23 cellular contexts compared by ENCODE assay signal in the genomic region with DNA sequence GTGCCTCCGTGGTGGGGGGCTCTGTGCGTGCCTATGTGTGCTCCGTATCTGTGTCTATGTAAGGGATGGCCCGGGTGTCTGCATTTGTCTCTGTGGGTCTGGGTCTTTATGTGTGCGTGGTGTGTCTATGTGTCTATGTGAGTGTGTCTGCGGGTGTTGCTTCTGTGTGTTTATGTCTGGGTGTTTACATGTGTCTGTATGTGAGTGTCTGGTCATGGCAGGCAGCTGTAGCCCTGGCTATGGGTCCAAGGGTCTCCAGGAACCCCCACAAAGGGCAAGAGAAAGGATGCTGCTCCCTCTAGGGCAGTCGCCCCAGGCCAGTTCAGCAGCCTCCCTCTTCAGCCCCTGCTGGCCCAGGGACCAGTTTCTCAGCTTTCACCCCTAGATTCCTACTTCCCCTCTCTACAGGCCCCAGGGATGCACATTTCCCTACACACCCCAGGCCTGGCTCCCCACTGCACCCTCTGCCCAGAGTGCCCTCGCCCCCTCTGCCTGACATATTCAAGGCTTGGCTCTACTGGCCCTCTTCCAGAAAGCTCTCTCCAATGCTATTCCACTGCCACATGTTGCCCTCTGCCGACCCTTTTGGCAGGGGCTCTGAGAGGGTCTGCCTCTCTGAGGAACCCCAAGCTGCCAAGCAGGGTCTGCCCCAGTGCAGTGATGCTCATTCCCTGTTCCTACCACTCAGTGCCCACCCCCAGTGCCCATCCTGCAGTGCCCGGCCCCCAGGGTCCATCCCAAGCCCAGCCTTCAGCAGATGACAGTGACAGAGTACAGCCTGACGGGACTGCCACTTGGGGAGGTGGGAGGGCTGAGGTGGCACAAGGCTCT. TPM values are rescaled to one million over a fixed set of nuclear protein-coding genes. Genes with fewer than 3 reads are reported as not detected.
A peak's percentile ranks its signal among the peaks of the same experiment; 100 is the strongest.
DNase-seq lines count a peak whose midpoint lies in the region; ATAC-seq and TF ChIP-seq lines count a peak whose summit lies in the region.
"Had no signal": no experiment of that assay in that cellular context is flagged by ENCODE, and none has a peak within 500 bp of the region (broad histone marks: within the 10 kb centered on the region; RNA-seq: fewer than 3 reads in every experiment).

No MANE protein-coding gene starts in this region.

- WGBS in hepatocyte (ENCODE audit: low lambda C conversion rate, missing lambda C conversion rate): 78% methylated on average over 11 of the region's 11 CpGs
- WGBS in sigmoid colon, 2 donors: 76 to 80% methylated on average over 11 of the region's 11 CpGs

- H3K27me3 ChIP-seq in Caco-2 (replicated peaks; ENCODE audit: control insufficient read depth, insufficient read depth, low read length) (no peaks in the 10 kb centered on the region), adipocyte (replicated peaks; ENCODE audit: control insufficient read depth, insufficient read depth, low read length) (peaks cover 9% of the 10 kb centered on the region), hepatocyte (no peaks in the 10 kb centered on the region), sigmoid colon (no peaks in the 10 kb centered on the region)
- H3K27me3 ChIP-seq: brain microvascular endothelial cell had no signal

- peaks cover 3% of the 10 kb centered on the region for H3K36me3 Mint-ChIP-seq in Caco-2 (ENCODE audit: insufficient read depth, unreplicated experiment)
- H3K36me3 Mint-ChIP-seq in activated CD4-positive, alpha-beta T cell treated with anti-CD3 and anti-CD28 coated beads, Interleukin-2, amount 10 ng/mL, durations not matched to agents 24 days and 14 days (ENCODE audit: low read depth): no peaks in the 10 kb centered on the region
- H3K36me3 Mint-ChIP-seq: activated naive CD8-positive, alpha-beta T cell; naive thymus-derived CD8-positive, alpha-beta T cell had no signal

- ATAC-seq in HG03354 (IDR thresholded peaks at IDR 0.05; ENCODE audit: poor library complexity, severe bottlenecking, unreplicated experiment): no peak
- ATAC-seq: activated CD8-positive, alpha-beta T cell treated with anti-CD3 and anti-CD28 coated beads for 36 hours; naive thymus-derived CD8-positive, alpha-beta T cell; stimulated activated naive CD8-positive, alpha-beta T cell treated with anti-CD3 and anti-CD28 coated beads, Interleukin-15, Interleukin-2, amounts not matched to agents 100 U/mL and 50 U/mL, for 24 hours; T-helper 17 cell had no signal

- H3K27ac Mint-ChIP-seq in Caco-2 (ENCODE audit: unreplicated experiment): peak overlapping the region; percentile 0
- no peak overlapping the region for H3K27ac Mint-ChIP-seq in activated CD4-positive, alpha-beta T cell treated with anti-CD3 and anti-CD28 coated beads, Interleukin-2, amount 10 ng/mL, durations not matched to agents 24 days and 14 days
- H3K27ac Mint-ChIP-seq: activated CD8-positive, alpha-beta T cell treated with anti-CD3 and anti-CD28 coated beads for 36 hours; activated naive CD8-positive, alpha-beta T cell; naive thymus-derived CD8-positive, alpha-beta T cell; T-helper 17 cell had no signal

- peak overlapping the region; percentile 8 for H3K4me3 Mint-ChIP-seq in Caco-2 (ENCODE audit: unreplicated experiment)
- no peak overlapping the region for H3K4me3 Mint-ChIP-seq in activated CD4-positive, alpha-beta T cell treated with anti-CD3 and anti-CD28 coated beads, Interleukin-2, amount 10 ng/mL, durations not matched to agents 24 days and 14 days
- H3K4me3 Mint-ChIP-seq: activated CD8-positive, alpha-beta T cell treated with anti-CD3 and anti-CD28 coated beads for 36 hours; activated naive CD8-positive, alpha-beta T cell; naive thymus-derived CD8-positive, alpha-beta T cell; T-helper 17 cell had no signal

- peak overlapping the region; percentile 52 for H3K9ac ChIP-seq in adipocyte (ENCODE audit: low read length)

- CTCF ChIA-PET in Caco-2 (lab: Charles Lee): no interaction called here

- H3K4me2 ChIP-seq in hepatocyte: peak overlapping the region; percentile 43

- TF ChIP-seq CTCF in Caco-2 (IDR thresholded peaks at IDR 0.05; ENCODE audit: insufficient read depth in 1 of 2, low read depth in 1 of 2, low read length in 1 of 2, severe bottlenecking in 1 of 2, unreplicated experiment in 1 of 2) (no peak), hepatocyte (IDR thresholded peaks at IDR 0.05; ENCODE audit: poor library complexity) (no peak), sigmoid colon (IDR thresholded peaks at IDR 0.05) (no peak)

- no peak overlapping the region for H3K4me3 ChIP-seq in Caco-2 (ENCODE audit: low read depth, low read length)
- H3K4me3 ChIP-seq in adipocyte (ENCODE audit: low read length): no peak overlapping the region
- no peak overlapping the region for H3K4me3 ChIP-seq in hepatocyte
- no peak overlapping the region for H3K4me3 ChIP-seq in sigmoid colon
- H3K4me3 ChIP-seq: dorsolateral prefrontal cortex had no signal

- H4K20me1 ChIP-seq in hepatocyte (ENCODE audit: insufficient read depth, poor library complexity, severe bottlenecking): no peaks in the 10 kb centered on the region

- no peaks in the 10 kb centered on the region for H3K36me3 ChIP-seq in Caco-2 (ENCODE audit: control insufficient read depth, insufficient read depth, low read length)
- no peaks in the 10 kb centered on the region for H3K36me3 ChIP-seq in adipocyte (ENCODE audit: control insufficient read depth, insufficient read depth, low read length, severe bottlenecking)
- no peaks in the 10 kb centered on the region for H3K36me3 ChIP-seq in hepatocyte (replicated peaks; ENCODE audit: insufficient read depth, low read depth)
- H3K36me3 ChIP-seq in sigmoid colon: no peaks in the 10 kb centered on the region
- H3K36me3 ChIP-seq: brain microvascular endothelial cell, WERI-Rb-1 had no signal

- H3K9me3 ChIP-seq in Caco-2 (no peaks in the 10 kb centered on the region), adipocyte (ENCODE audit: control insufficient read depth, low read length) (no peaks in the 10 kb centered on the region), hepatocyte (ENCODE audit: low read depth) (no peaks in the 10 kb centered on the region), sigmoid colon (no peaks in the 10 kb centered on the region)

- H3K79me2 ChIP-seq in hepatocyte: no peaks in the 10 kb centered on the region

- DNase-seq in Caco-2 (peak in 1 of 2 experiments; percentile 11), adipocyte (ENCODE audit: low read depth) (no peak), hepatocyte (ENCODE audit: low spot score) (no peak), sigmoid colon (peak; percentile 66), retina (no peak), kidney glomerular epithelial cell (lab: John Stamatoyannopoulos, UW) (no peak)
- DNase-seq in activated CD4-positive, alpha-beta T cell treated with anti-CD3 and anti-CD28 coated beads, Interleukin-2, amount 10 ng/mL, durations not matched to agents 24 days and 14 days: no peak
- DNase-seq: activated CD8-positive, alpha-beta T cell treated with anti-CD3 and anti-CD28 coated beads for 36 hours; activated T-cell treated with anti-CD3 and anti-CD28 coated beads, Interleukin-2, amount 50 U/mL, for 48 hours; brain microvascular endothelial cell; dorsolateral prefrontal cortex; erythroblast; Kasumi-1; NCI-H1092 treated with DMSO at 0.1 percent for 48 hours; NCI-H524 treated with DMSO at 0.1 percent for 48 hours; SIG-M5; stimulated activated naive CD8-positive, alpha-beta T cell treated with anti-CD3 and anti-CD28 coated beads, Interleukin-15, Interleukin-2, amounts not matched to agents 100 U/mL and 50 U/mL, for 24 hours; T-helper 17 cell; WERI-Rb-1 had no signal

- H3K9me3 Mint-ChIP-seq in Caco-2 (ENCODE audit: unreplicated experiment): no peaks in the 10 kb centered on the region
- no peaks in the 10 kb centered on the region for H3K9me3 Mint-ChIP-seq in activated CD4-positive, alpha-beta T cell treated with anti-CD3 and anti-CD28 coated beads, Interleukin-2, amount 10 ng/mL, durations not matched to agents 24 days and 14 days
- H3K9me3 Mint-ChIP-seq: activated CD8-positive, alpha-beta T cell treated with anti-CD3 and anti-CD28 coated beads for 36 hours; naive thymus-derived CD8-positive, alpha-beta T cell had no signal

- no peaks in the 10 kb centered on the region for H3K9me2 ChIP-seq in hepatocyte (replicated peaks; ENCODE audit: insufficient read depth)

- intact Hi-C loops in Caco-2 (cut with micrococcal nuclease; ENCODE audit: unreplicated experiment): loop anchor here (2.0 kb wide), 1 partner anchor 15 kb away; no protein-coding TSS in a partner anchor
- intact Hi-C loops in sigmoid colon (cut with DNase I): no loop called here
- intact Hi-C loops in activated CD4-positive, alpha-beta T cell treated with anti-CD3 and anti-CD28 coated beads, Interleukin-2, amount 10 ng/mL, durations not matched to agents 24 days and 14 days (cut with micrococcal nuclease): no loop called here

- POLR2A ChIA-PET in Caco-2 (lab: Charles Lee): no interaction called here

- peaks cover 22% of the 10 kb centered on the region for H3K4me1 Mint-ChIP-seq in Caco-2 (ENCODE audit: low read depth, unreplicated experiment)
- no peaks in the 10 kb centered on the region for H3K4me1 Mint-ChIP-seq in activated CD4-positive, alpha-beta T cell treated with anti-CD3 and anti-CD28 coated beads, Interleukin-2, amount 10 ng/mL, durations not matched to agents 24 days and 14 days
- H3K4me1 Mint-ChIP-seq: T-helper 17 cell had no signal

- no peak for TF ChIP-seq POLR2A in sigmoid colon (IDR thresholded peaks at IDR 0.05)

- H3K27ac ChIP-seq in hepatocyte: peak overlapping the region; percentile 71
- H3K27ac ChIP-seq in sigmoid colon: no peak overlapping the region
- H3K27ac ChIP-seq: brain microvascular endothelial cell, WERI-Rb-1 had no signal

- no peak overlapping the region for H2AFZ ChIP-seq in hepatocyte

- no peak for TF ChIP-seq EP300 in sigmoid colon (IDR thresholded peaks at IDR 0.05)

- TSS peak; percentile 88 for BruUV-seq in Caco-2 (replicated peaks; lab: Mats Ljungman, UMichigan)

- H3K27me3 Mint-ChIP-seq in Caco-2 (ENCODE audit: insufficient read depth, unreplicated experiment): no peaks in the 10 kb centered on the region
- H3K27me3 Mint-ChIP-seq in activated CD4-positive, alpha-beta T cell treated with anti-CD3 and anti-CD28 coated beads, Interleukin-2, amount 10 ng/mL, durations not matched to agents 24 days and 14 days: no peaks in the 10 kb centered on the region
- H3K27me3 Mint-ChIP-seq: activated CD8-positive, alpha-beta T cell treated with anti-CD3 and anti-CD28 coated beads for 36 hours; activated naive CD8-positive, alpha-beta T cell had no signal

- H3K4me1 ChIP-seq in Caco-2 (peaks cover 33% of the 10 kb centered on the region), adipocyte (ENCODE audit: control insufficient read depth, insufficient read depth, low read length) (peaks cover 38% of the 10 kb centered on the region), hepatocyte (ENCODE audit: insufficient read depth) (peaks cover 31% of the 10 kb centered on the region), sigmoid colon (peaks cover 0 to 27% (median 22%) of the 10 kb centered on the region in 4 donors)

RNA-seq across cellular contexts. Expression of a gene that starts 1.0 kb away (rescaled TPM):
- total RNA-seq in Caco-2 (2022): 13.0 and 13.8 TPM in 2 replicates
- 5.8 and 9.5 TPM in 2 replicates for total RNA-seq in hepatocyte
- polyA plus RNA-seq in hepatocyte: 7.4 and 9.7 TPM in 2 replicates
- total RNA-seq in sigmoid colon: 10 to 100 TPM in 1 of 4 donors, 1 to 10 TPM in 3; 1.5 to 10.8 (median 2.7) TPM
- polyA plus RNA-seq in sigmoid colon: 10 to 100 TPM in 1 of 3 donors, 1 to 10 TPM in 2; 2.4 to 11.8 (median 8.4) TPM
- total RNA-seq in activated CD4-positive, alpha-beta T cell treated with anti-CD3 and anti-CD28 coated beads, Interleukin-2, amount 10 ng/mL, durations not matched to agents 24 days and 14 days: not detected in 2 replicates
- total RNA-seq: activated CD8-positive, alpha-beta T cell treated with anti-CD3 and anti-CD28 coated beads for 36 hours; HT-29; naive thymus-derived CD8-positive, alpha-beta T cell; T-helper 17 cell had no signal
- polyA plus RNA-seq: naive thymus-derived CD8-positive, alpha-beta T cell had no signal

RNA-seq across cellular contexts. Expression of a gene that starts 13.3 kb away (rescaled TPM):
- total RNA-seq in Caco-2 (2022): 5.1 and 6.8 TPM in 2 replicates
- 13.9 and 14.5 TPM in 2 replicates for total RNA-seq in hepatocyte
- polyA plus RNA-seq in hepatocyte: 29.4 and 31.0 TPM in 2 replicates
- total RNA-seq in sigmoid colon: 1 to 10 TPM; 3.6 to 9.0 (median 6.0) TPM
- 1 to 10 TPM; 1.2 to 5.2 (median 3.6) TPM for polyA plus RNA-seq in sigmoid colon
- total RNA-seq in activated CD4-positive, alpha-beta T cell treated with anti-CD3 and anti-CD28 coated beads, Interleukin-2, amount 10 ng/mL, durations not matched to agents 24 days and 14 days: not detected in 2 replicates
- total RNA-seq: activated CD8-positive, alpha-beta T cell treated with anti-CD3 and anti-CD28 coated beads for 36 hours; HT-29; naive thymus-derived CD8-positive, alpha-beta T cell; T-helper 17 cell had no signal
- polyA plus RNA-seq: naive thymus-derived CD8-positive, alpha-beta T cell had no signal
